Comparison of ENCODE assay signal across 20 cellular contexts in genomic region chr9:89922099-89922498, GRCh38.
"Had no signal": no experiment of that assay in that cellular context is flagged by ENCODE, and none has a peak within 500 bp of the region (broad histone marks: within the 10 kb centered on the region; RNA-seq: fewer than 3 reads in every experiment).

No MANE protein-coding gene starts in this region.

- DNase-seq: activated CD4-positive, alpha-beta T cell treated with anti-CD3 and anti-CD28 coated beads for 1 hour; activated CD4-positive, alpha-beta T cell treated with anti-CD3 and anti-CD28 coated beads, Interleukin-2, amount 50 U/mL, for 48 hours; activated naive CD4-positive, alpha-beta T cell treated with Interleukin-2 at 50 U/mL for 16 hours; activated naive CD8-positive, alpha-beta T cell treated with anti-CD3 and anti-CD28 coated beads, Interleukin-2, amount 50 U/mL, for 24 hours; colonic mucosa; effector CD4-positive, alpha-beta T cell; heart right ventricle; left lung; nucleus accumbens; spleen; stimulated activated CD4-positive, alpha-beta T cell treated with anti-CD3 and anti-CD28 coated beads, Interleukin-1b, Interleukin-23, amount 100 ng/mL, for 48 hours; stimulated activated naive CD8-positive, alpha-beta T cell treated with anti-CD3 and anti-CD28 coated beads, Interleukin-15, Interleukin-2, amounts not matched to agents 100 U/mL and 50 U/mL, for 24 hours; upper lobe of left lung had no signal

- H3K4me1 ChIP-seq: colonic mucosa, suprapubic skin had no signal

- H3K36me3 Mint-ChIP-seq: memory B cell; natural killer cell treated with Interleukin-12 subunit alpha and Interleukin-12 subunit beta and Interleukin-15 and Interleukin-18, amount 100 ng/mL, for 72 hours had no signal

- H3K27ac ChIP-seq: ascending aorta, colonic mucosa, heart right ventricle, left lung, prostate gland, spleen, suprapubic skin, upper lobe of left lung had no signal

- ATAC-seq: activated naive CD8-positive, alpha-beta T cell treated with anti-CD3 and anti-CD28 coated beads, Interleukin-2, amount 50 U/mL, for 24 hours; heart right ventricle; left lung; sciatic nerve; stimulated activated naive CD8-positive, alpha-beta T cell treated with anti-CD3 and anti-CD28 coated beads, Interleukin-15, Interleukin-2, amounts not matched to agents 100 U/mL and 50 U/mL, for 24 hours had no signal

- H3K27ac Mint-ChIP-seq: activated naive CD8-positive, alpha-beta T cell treated with anti-CD3 and anti-CD28 coated beads, Interleukin-2, amount 50 U/mL, for 24 hours; memory B cell; natural killer cell treated with Interleukin-12 subunit alpha and Interleukin-12 subunit beta and Interleukin-15 and Interleukin-18, amount 100 ng/mL, for 72 hours; T-helper 2 cell treated with Interferon-gamma antibody and Interleukin-4, amounts not matched to agents 5 μg/mL and 100 μg/mL, for 36 hours had no signal

- H3K9me3 ChIP-seq: ascending aorta, colonic mucosa, heart right ventricle, left lung, prostate gland, spleen, suprapubic skin, upper lobe of left lung had no signal

- H3K27me3 ChIP-seq: ascending aorta, colonic mucosa, left lung, suprapubic skin, upper lobe of left lung had no signal

- H3K36me3 ChIP-seq: ascending aorta, colonic mucosa, heart right ventricle, left lung, prostate gland, spleen, suprapubic skin, upper lobe of left lung had no signal

- H3K9me3 Mint-ChIP-seq: activated naive CD8-positive, alpha-beta T cell treated with anti-CD3 and anti-CD28 coated beads, Interleukin-2, amount 50 U/mL, for 24 hours; memory B cell; natural killer cell treated with Interleukin-12 subunit alpha and Interleukin-12 subunit beta and Interleukin-15 and Interleukin-18, amount 100 ng/mL, for 72 hours; T-helper 2 cell treated with Interferon-gamma antibody and Interleukin-4, amounts not matched to agents 5 μg/mL and 100 μg/mL, for 36 hours had no signal

- H3K4me3 ChIP-seq: ascending aorta, colonic mucosa, heart right ventricle, left lung, prostate gland, spleen, suprapubic skin, upper lobe of left lung had no signal

- H3K4me3 Mint-ChIP-seq: activated naive CD8-positive, alpha-beta T cell treated with anti-CD3 and anti-CD28 coated beads, Interleukin-2, amount 50 U/mL, for 24 hours; memory B cell; natural killer cell treated with Interleukin-12 subunit alpha and Interleukin-12 subunit beta and Interleukin-15 and Interleukin-18, amount 100 ng/mL, for 72 hours; T-helper 2 cell treated with Interferon-gamma antibody and Interleukin-4, amounts not matched to agents 5 μg/mL and 100 μg/mL, for 36 hours had no signal
